In the genomic region with DNA sequence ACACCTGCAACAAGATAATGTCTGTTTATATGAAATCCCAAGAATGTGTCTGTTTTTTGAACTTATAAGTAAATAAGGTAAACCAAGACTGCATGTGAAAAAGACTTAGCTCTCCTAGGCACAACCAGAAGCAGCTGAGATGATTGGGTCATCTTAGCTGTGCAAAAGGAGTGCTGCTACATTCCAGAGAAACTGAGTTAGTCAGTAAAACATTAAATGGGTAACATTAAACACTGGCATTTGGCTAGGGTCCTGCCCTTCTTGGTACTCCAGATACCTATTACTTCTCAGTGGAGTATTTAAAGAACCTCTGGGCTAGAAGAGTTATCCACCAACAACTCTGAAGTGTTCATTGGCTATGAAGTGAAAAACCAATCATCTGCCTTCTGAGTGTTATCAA, we compare ENCODE assay signal across 18 cellular contexts. TPM values are rescaled to one million over a fixed set of nuclear protein-coding genes. Genes with fewer than 3 reads are reported as not detected.
DNase-seq lines count a peak whose midpoint lies in the region; ATAC-seq and TF ChIP-seq lines count a peak whose summit lies in the region.
"Had no signal": no experiment of that assay in that cellular context is flagged by ENCODE, and none has a peak within 500 bp of the region (broad histone marks: within the 10 kb centered on the region; RNA-seq: fewer than 3 reads in every experiment).

No MANE protein-coding gene starts in this region.

- H2AK9ac ChIP-seq in IMR-90 (replicated peaks; ENCODE audit: low read depth, low read length, poor library complexity): no peak overlapping the region

- no peak overlapping the region for H3K56ac ChIP-seq in IMR-90 (ENCODE audit: extremely low read depth, insufficient read depth, low read length)

- dilution Hi-C loops in IMR-90 (cut with HindIII; ENCODE audit: low sequenced_read_pairs, unreplicated experiment): no loop called here

- in situ Hi-C loops in IMR-90 (cut with MboI; ENCODE audit: low sequenced_read_pairs): no loop called here

- H2BK120ac ChIP-seq in IMR-90 (ENCODE audit: low read depth, low read length): no peak overlapping the region

- H3K27ac ChIP-seq in IMR-90 (ENCODE audit: insufficient read depth, low read length): no peak overlapping the region
- H3K27ac ChIP-seq: A549 had no signal

- no peak overlapping the region for H2BK5ac ChIP-seq in IMR-90 (ENCODE audit: low read depth, low read length, poor library complexity, severe bottlenecking)

- peaks cover 5% of the 10 kb centered on the region; the same call in 1 of the 2 replicates for H3K4me1 ChIP-seq in IMR-90 (ENCODE audit: control insufficient read depth, insufficient read depth, low read length)

- peaks cover 9% of the 10 kb centered on the region; the same call in 1 of the 2 replicates for H3K9me1 ChIP-seq in IMR-90 (ENCODE audit: insufficient read depth, low read length)

- POLR2A ChIA-PET in IMR-90 (lab: Charles Lee; ENCODE audit: unreplicated experiment): no interaction called here

- TF ChIP-seq CTCF in IMR-90 (conservative IDR thresholded peaks at IDR 0.05; ENCODE audit: low read depth, low read length) (no peak), progenitor cell of endocrine pancreas (IDR thresholded peaks at IDR 0.05; ENCODE audit: unreplicated experiment) (no peak)

- intact Hi-C loops in IMR-90 (cut with micrococcal nuclease): no loop called here

- no peaks in the 10 kb centered on the region for H3K9me3 ChIP-seq in IMR-90 (ENCODE audit: control insufficient read depth, insufficient read depth, low read length)
- H3K9me3 ChIP-seq: A549, HAP-1 had no signal

- H3K4me2 ChIP-seq in IMR-90 (ENCODE audit: low read depth, low read length): no peak overlapping the region
- H3K4me2 ChIP-seq: A549 had no signal

- no peak overlapping the region for H3K4ac ChIP-seq in IMR-90 (ENCODE audit: low read depth, low read length)

- DNase-seq in IMR-90 (no peak), kidney tubule cell (ENCODE audit: low spot score) (peak; percentile 22), progenitor cell of endocrine pancreas (ENCODE audit: low spot score, unreplicated experiment) (no peak), amygdala (lab: John Stamatoyannopoulos, UW) (no peak)
- no peak for DNase-seq in stimulated activated CD4-positive, alpha-beta T cell treated with anti-CD3 and anti-CD28 coated beads, Interleukin-4, amount 100 ng/mL, for 4 hours
- DNase-seq: 8988T; C1 segment of cervical spinal cord; Calu3; CD4-positive, alpha-beta memory T cell; COR-L47; DMS53; DMS79 treated with DMSO at 0.1 percent for 48 hours; GOT3; HFFc6 had no signal

- CTCF ChIA-PET in IMR-90 (lab: Yijun Ruan, JAX): no interaction called here

- H3K36me3 ChIP-seq in IMR-90 (ENCODE audit: control insufficient read depth, insufficient read depth, low read length): peaks cover 15% of the 10 kb centered on the region

- peaks cover 13% of the 10 kb centered on the region for H3K36me3 Mint-ChIP-seq in progenitor cell of endocrine pancreas (ENCODE audit: insufficient read depth)

- no peak overlapping the region for H4K5ac ChIP-seq in IMR-90 (ENCODE audit: low read depth, low read length)

- H3K23ac ChIP-seq in IMR-90 (ENCODE audit: low read depth, low read length): peak overlapping the region; percentile 38; the same call in 1 of the 2 replicates

- no peak for TF ChIP-seq POLR2A in IMR-90 (IDR thresholded peaks at IDR 0.05; ENCODE audit: low read depth, low read length)

- peaks cover 8% of the 10 kb centered on the region; the same call in 1 of the 2 replicates for H4K20me1 ChIP-seq in IMR-90 (ENCODE audit: insufficient read depth, low read length)

- H2BK15ac ChIP-seq in IMR-90 (ENCODE audit: low read depth, low read length): no peak overlapping the region

- no peak overlapping the region for H3K4me3 Mint-ChIP-seq in progenitor cell of endocrine pancreas (ENCODE audit: low read depth)
- H3K4me3 Mint-ChIP-seq: CD4-positive, alpha-beta memory T cell; HFFc6 had no signal

- H3K4me3 ChIP-seq in IMR-90 (ENCODE audit: insufficient read depth, low read depth, low read length): no peak overlapping the region
- H3K4me3 ChIP-seq: A549, HAP-1 had no signal

- H3K4me1 Mint-ChIP-seq in progenitor cell of endocrine pancreas (ENCODE audit: low read depth): peaks cover 1% of the 10 kb centered on the region

- TF ChIP-seq RAD21 in IMR-90 (IDR thresholded peaks at IDR 0.05; ENCODE audit: low read length): no peak

- H2BK20ac ChIP-seq in IMR-90 (ENCODE audit: low read depth, low read length): no peak overlapping the region

- H3K14ac ChIP-seq in IMR-90 (replicated peaks; ENCODE audit: low read depth, low read length): no peak overlapping the region

- peak overlapping the region; percentile 45 for H3K27ac Mint-ChIP-seq in progenitor cell of endocrine pancreas
- H3K27ac Mint-ChIP-seq: HFFc6 had no signal

- no peaks in the 10 kb centered on the region for H3K27me3 ChIP-seq in IMR-90 (ENCODE audit: control insufficient read depth, insufficient read depth, low read length)

- no peak overlapping the region; the same call in 1 of the 2 replicates for H3K18ac ChIP-seq in IMR-90 (ENCODE audit: low read depth, low read length)

- H4K91ac ChIP-seq in IMR-90 (ENCODE audit: insufficient read depth, low read depth, low read length): no peak overlapping the region

- no peak overlapping the region for H3K9ac ChIP-seq in IMR-90 (ENCODE audit: low read depth, low read length)

- no peaks in the 10 kb centered on the region for H3K9me3 Mint-ChIP-seq in progenitor cell of endocrine pancreas (ENCODE audit: low read depth)
- H3K9me3 Mint-ChIP-seq: CD4-positive, alpha-beta memory T cell; HFFc6 had no signal

- no peak; the same call in 1 of the 2 replicates for ATAC-seq in IMR-90 (ENCODE audit: low read depth)
- ATAC-seq in GM18517 (IDR thresholded peaks at IDR 0.05; ENCODE audit: unreplicated experiment): no peak
- no peak for ATAC-seq in GM21423 (IDR thresholded peaks at IDR 0.05; ENCODE audit: unreplicated experiment)
- ATAC-seq: A549 had no signal

- H2AK5ac ChIP-seq in IMR-90 (ENCODE audit: low read depth, low read length): no peak overlapping the region

- H4K8ac ChIP-seq in IMR-90 (ENCODE audit: low read depth in 2 of 2, low read length in 2 of 2): no peak overlapping the region

- H2AFZ ChIP-seq in IMR-90 (replicated peaks; ENCODE audit: low read length, poor library complexity): no peak overlapping the region

- no peaks in the 10 kb centered on the region for H3K27me3 Mint-ChIP-seq in progenitor cell of endocrine pancreas
- H3K27me3 Mint-ChIP-seq: CD4-positive, alpha-beta memory T cell had no signal

- peaks cover 41 to 76% of the 10 kb centered on the region in 2 experiments for H3K79me1 ChIP-seq in IMR-90 (ENCODE audit: low read depth in 1 of 2, low read length in 2 of 2)

- BruUV-seq in IMR-90 (replicated peaks; lab: Mats Ljungman, UMichigan): no TSS peak

TF ChIP-seq in IMR-90, 13 proteins besides CTCF, POLR2A, EP300 and RAD21:
- TF ChIP-seq CHD1 (IDR thresholded peaks at IDR 0.05; ENCODE audit: low read depth, low read length) (no peak), RCOR1 (IDR thresholded peaks at IDR 0.05; ENCODE audit: insufficient replicate concordance, low read length) (no peak), SMC3 (IDR thresholded peaks at IDR 0.05; ENCODE audit: low read depth, low read length) (no peak), FOS (IDR thresholded peaks at IDR 0.05; ENCODE audit: low read depth, low read length) (no peak), MAZ (IDR thresholded peaks at IDR 0.05; ENCODE audit: borderline replicate concordance, low read depth, low read length) (no peak), RFX5 (IDR thresholded peaks at IDR 0.05; ENCODE audit: low read depth, low read length) (no peak), CEBPB (IDR thresholded peaks at IDR 0.05; ENCODE audit: low read depth, low read length) (no peak), MAFK (IDR thresholded peaks at IDR 0.05; ENCODE audit: low read depth, low read length) (no peak), NFE2L2 (IDR thresholded peaks at IDR 0.05; ENCODE audit: low read depth, low read length) (no peak), USF2 (IDR thresholded peaks at IDR 0.05; ENCODE audit: low read depth, low read length) (no peak), MXI1 (IDR thresholded peaks at IDR 0.05; ENCODE audit: borderline replicate concordance, low read depth, low read length) (no peak), BHLHE40 (IDR thresholded peaks at IDR 0.05; ENCODE audit: low read depth, low read length) (no peak)
- TF ChIP-seq, protein P1, sequence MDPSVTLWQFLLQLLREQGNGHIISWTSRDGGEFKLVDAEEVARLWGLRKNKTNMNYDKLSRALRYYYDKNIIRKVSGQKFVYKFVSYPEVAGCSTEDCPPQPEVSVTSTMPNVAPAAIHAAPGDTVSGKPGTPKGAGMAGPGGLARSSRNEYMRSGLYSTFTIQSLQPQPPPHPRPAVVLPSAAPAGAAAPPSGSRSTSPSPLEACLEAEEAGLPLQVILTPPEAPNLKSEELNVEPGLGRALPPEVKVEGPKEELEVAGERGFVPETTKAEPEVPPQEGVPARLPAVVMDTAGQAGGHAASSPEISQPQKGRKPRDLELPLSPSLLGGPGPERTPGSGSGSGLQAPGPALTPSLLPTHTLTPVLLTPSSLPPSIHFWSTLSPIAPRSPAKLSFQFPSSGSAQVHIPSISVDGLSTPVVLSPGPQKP (IDR thresholded peaks at IDR 0.05; ENCODE audit: borderline replicate concordance, low read depth, low read length): no peak

RNA-seq across cellular contexts. Expression of gene ILRUN, which starts 47.8 kb away (rescaled TPM):
- total RNA-seq in IMR-90 (2012; rRNA removed): 29.9 and 32.2 TPM in 2 replicates
- 25.4 and 26.0 TPM in 2 replicates for polyA plus RNA-seq in IMR-90 (2012; rRNA removed)
- 16.3 and 17.2 TPM in 2 replicates for polyA plus RNA-seq in IMR-90 (2012; cell fraction: cytosol; rRNA removed)
- 9.8 and 15.3 TPM in 2 replicates for polyA plus RNA-seq in IMR-90 (2012; cell fraction: nucleus; rRNA removed; ENCODE audit: low replicate concordance)
- total RNA-seq in progenitor cell of endocrine pancreas: 55.2 and 56.3 TPM in 2 replicates
